In genomic region chr20:49167811-49168507, GRCh38 we compare ENCODE assay signal across 11 cellular contexts. TPM values are rescaled to one million over a fixed set of nuclear protein-coding genes. Genes with fewer than 3 reads are reported as not detected.
DNase-seq lines count a peak whose midpoint lies in the region; ATAC-seq and TF ChIP-seq lines count a peak whose summit lies in the region.
"Had no signal": no experiment of that assay in that cellular context is flagged by ENCODE, and none has a peak within 500 bp of the region (broad histone marks: within the 10 kb centered on the region; RNA-seq: fewer than 3 reads in every experiment).

No MANE protein-coding gene starts in this region.

- peak; percentile 76 for ATAC-seq in left lobe of liver
- peak; percentile 66 for ATAC-seq in thoracic aorta (ENCODE audit: insufficient number of reproducible peaks, low FRiP score, low read depth)
- no peak for ATAC-seq in HG02571 (IDR thresholded peaks at IDR 0.05; ENCODE audit: unreplicated experiment)
- no peak for ATAC-seq in GM19035 (IDR thresholded peaks at IDR 0.05; ENCODE audit: unreplicated experiment)

- H3K27me3 ChIP-seq in adipocyte (replicated peaks; ENCODE audit: control insufficient read depth, insufficient read depth, low read length): no peaks in the 10 kb centered on the region
- no peaks in the 10 kb centered on the region for H3K27me3 ChIP-seq in thoracic aorta (replicated peaks; ENCODE audit: insufficient read depth)

- no peaks in the 10 kb centered on the region for H3K9me3 Mint-ChIP-seq in T-helper 1 cell treated with Interleukin-12 subunit alpha and Interleukin-12 subunit beta and Interleukin-4 antibody, amounts not matched to agents 30 μg/mL and 1 μg/mL, for 36 hours

- H3K4me3 ChIP-seq in adipocyte (ENCODE audit: low read length): peak overlapping the region; percentile 76
- peak overlapping the region; percentile 47 for H3K4me3 ChIP-seq in thoracic aorta
- H3K4me3 ChIP-seq: HAP-1 had no signal

- peaks cover 35% of the 10 kb centered on the region for H3K4me1 ChIP-seq in adipocyte (ENCODE audit: control insufficient read depth, insufficient read depth, low read length)
- peaks cover 19 to 43% of the 10 kb centered on the region in 2 donors for H3K4me1 ChIP-seq in thoracic aorta (ENCODE audit: control insufficient read depth in 1 of 2, low read depth in 2 of 2)

- H3K9me3 ChIP-seq in adipocyte (ENCODE audit: control insufficient read depth, low read length): no peaks in the 10 kb centered on the region
- H3K9me3 ChIP-seq in thoracic aorta: no peaks in the 10 kb centered on the region
- H3K9me3 ChIP-seq: HAP-1 had no signal

- peak overlapping the region; percentile 68 to 71 for H3K27ac ChIP-seq in thoracic aorta

- H3K4me3 Mint-ChIP-seq in T-helper 1 cell treated with Interleukin-12 subunit alpha and Interleukin-12 subunit beta and Interleukin-4 antibody, amounts not matched to agents 30 μg/mL and 1 μg/mL, for 36 hours: peak overlapping the region; percentile 52

- H3K36me3 ChIP-seq in adipocyte (ENCODE audit: control insufficient read depth, insufficient read depth, low read length, severe bottlenecking) (peaks cover 29% of the 10 kb centered on the region), thoracic aorta (no peaks in the 10 kb centered on the region)

- DNase-seq in T-helper 1 cell: no peak
- DNase-seq in adipocyte (ENCODE audit: low read depth): peak; percentile 49
- no peak for DNase-seq in left lobe of liver (ENCODE audit: low spot score)
- no peak for DNase-seq in thoracic aorta (ENCODE audit: low spot score)
- no peak for DNase-seq in COLO668 (lab: John Stamatoyannopoulos, UW; ENCODE audit: unreplicated experiment)
- DNase-seq: glutamatergic neuron; stimulated activated CD8-positive, alpha-beta memory T cell treated with anti-CD3 and anti-CD28 coated beads, Interleukin-4, amount 100 ng/mL, for 48 hours had no signal

- H3K36me3 Mint-ChIP-seq in T-helper 1 cell treated with Interleukin-12 subunit alpha and Interleukin-12 subunit beta and Interleukin-4 antibody, amounts not matched to agents 30 μg/mL and 1 μg/mL, for 36 hours (ENCODE audit: low read depth): peaks cover 27% of the 10 kb centered on the region

- H3K4me1 Mint-ChIP-seq in T-helper 1 cell treated with Interleukin-12 subunit alpha and Interleukin-12 subunit beta and Interleukin-4 antibody, amounts not matched to agents 30 μg/mL and 1 μg/mL, for 36 hours (ENCODE audit: low read depth): peaks cover 43% of the 10 kb centered on the region

- no peak for TF ChIP-seq CTCF in thoracic aorta (IDR thresholded peaks at IDR 0.05)

- peak overlapping the region; percentile 81 for H3K27ac Mint-ChIP-seq in T-helper 1 cell treated with Interleukin-12 subunit alpha and Interleukin-12 subunit beta and Interleukin-4 antibody, amounts not matched to agents 30 μg/mL and 1 μg/mL, for 36 hours

- H3K9ac ChIP-seq in adipocyte (ENCODE audit: low read length): peak overlapping the region; percentile 59

- H3K27me3 Mint-ChIP-seq in T-helper 1 cell treated with Interleukin-12 subunit alpha and Interleukin-12 subunit beta and Interleukin-4 antibody, amounts not matched to agents 30 μg/mL and 1 μg/mL, for 36 hours (ENCODE audit: low read depth): no peaks in the 10 kb centered on the region

RNA-seq across cellular contexts. Expression of gene STAU1, which starts 20.2 kb away (rescaled TPM):
- total RNA-seq in left lobe of liver: 57.5 TPM
- total RNA-seq in thoracic aorta: 10 to 100 TPM; 54.0 to 94.2 TPM

RNA-seq across cellular contexts. Expression of gene DDX27, which starts 51.3 kb away (rescaled TPM):
- total RNA-seq in left lobe of liver: 8.4 TPM
- 10 to 100 TPM; 35.3 to 35.9 TPM for total RNA-seq in thoracic aorta

Comparison
In these comparisons a context has a peak if more than half of its experiments do, and no peak if none do; other contexts are left out.
1. ATAC-seq: peak in left lobe of liver (single experiment) and thoracic aorta (single experiment); none in HG02571 (single experiment) and GM19035 (single experiment).